Comparison of ENCODE assay signal across 24 cellular contexts in genomic region chr10:71347587-71348395, GRCh38. TPM values are rescaled to one million over a fixed set of nuclear protein-coding genes. Genes with fewer than 3 reads are reported as not detected.
DNase-seq lines count a peak whose midpoint lies in the region; ATAC-seq and TF ChIP-seq lines count a peak whose summit lies in the region.
"Had no signal": no experiment of that assay in that cellular context is flagged by ENCODE, and none has a peak within 500 bp of the region (broad histone marks: within the 10 kb centered on the region; RNA-seq: fewer than 3 reads in every experiment).

No MANE protein-coding gene starts in this region.

- H3K4me3 Mint-ChIP-seq in WTC11: no peak overlapping the region
- H3K4me3 Mint-ChIP-seq: activated naive CD4-positive, alpha-beta T cell treated with anti-CD3 and anti-CD28 coated beads for 36 hours; CD4-positive, alpha-beta memory T cell; memory B cell; stimulated activated effector memory CD8-positive, alpha-beta T cell treated with anti-CD3 and anti-CD28 coated beads, Interleukin-12 subunit alpha, Interleukin-12 subunit beta, amount 100 ng/mL, for 72 hours; T-cell; type B pancreatic cell had no signal

- no peaks in the 10 kb centered on the region for H4K20me1 ChIP-seq in IMR-90 (ENCODE audit: insufficient read depth, low read length)
- peaks cover 21% of the 10 kb centered on the region for H4K20me1 ChIP-seq in Karpas-422 (ENCODE audit: insufficient read depth, low read depth, low read length)

- no peak overlapping the region for H2AK5ac ChIP-seq in IMR-90 (ENCODE audit: low read depth, low read length)

- no peak overlapping the region for H3K4me3 ChIP-seq in IMR-90 (ENCODE audit: insufficient read depth, low read depth, low read length)
- H3K4me3 ChIP-seq in mucosa of rectum (ENCODE audit: low read length in 2 of 2): no peak overlapping the region
- no peak overlapping the region for H3K4me3 ChIP-seq in Karpas-422 (ENCODE audit: low read length)
- H3K4me3 ChIP-seq: ascending aorta, heart right ventricle had no signal

- H3K4me1 ChIP-seq in IMR-90 (ENCODE audit: control insufficient read depth, insufficient read depth, low read length) (peaks cover 4% of the 10 kb centered on the region; the same call in 1 of the 2 replicates), mucosa of rectum (ENCODE audit: control insufficient read depth in 2 of 2, insufficient read depth in 2 of 2, low read length in 2 of 2) (peaks cover 23 to 38% of the 10 kb centered on the region in 2 donors), Karpas-422 (ENCODE audit: low read length) (no peaks in the 10 kb centered on the region)
- H3K4me1 ChIP-seq: ascending aorta had no signal

- H3K27ac Mint-ChIP-seq in WTC11: no peak overlapping the region
- H3K27ac Mint-ChIP-seq: activated naive CD4-positive, alpha-beta T cell treated with anti-CD3 and anti-CD28 coated beads for 36 hours; CD4-positive, alpha-beta memory T cell; memory B cell; stimulated activated effector memory CD8-positive, alpha-beta T cell treated with anti-CD3 and anti-CD28 coated beads, Interleukin-12 subunit alpha, Interleukin-12 subunit beta, amount 100 ng/mL, for 72 hours; T-cell; type B pancreatic cell had no signal

- TF ChIP-seq CTCF in IMR-90 (conservative IDR thresholded peaks at IDR 0.05; ENCODE audit: low read depth, low read length): no peak
- no peak for TF ChIP-seq CTCF in WTC11 (IDR thresholded peaks at IDR 0.05)

- 58% methylated on average over 4 of the region's 14 CpGs; no CpG with 5 or more reads in 1 of the 2 experiments for WGBS in IMR-90 (ENCODE audit: extremely low coverage in 2 of 2, insufficient read length in 1 of 2), 2 experiments

- no peak overlapping the region for H3K27ac ChIP-seq in IMR-90 (ENCODE audit: insufficient read depth, low read length)
- peak overlapping the region; percentile 13 to 38 for H3K27ac ChIP-seq in mucosa of rectum (ENCODE audit: low read depth in 2 of 2, low read length in 2 of 2)
- H3K27ac ChIP-seq in Karpas-422 (ENCODE audit: low read length): no peak overlapping the region
- H3K27ac ChIP-seq: ascending aorta, heart right ventricle had no signal

- no peak overlapping the region for H2BK15ac ChIP-seq in IMR-90 (ENCODE audit: low read depth, low read length)

- CTCF ChIA-PET in IMR-90 (lab: Yijun Ruan, JAX) (no interaction called here), WTC11 (lab: Charles Lee) (interaction anchor here (1.6 to 2.1 kb wide), 2 partner anchors 28 to 36 kb away, joined by 4 to 10 read pairs; partner anchors contain the start of gene SLC29A3)

- H3K4me2 ChIP-seq in IMR-90 (ENCODE audit: low read depth, low read length): no peak overlapping the region
- no peak overlapping the region for H3K4me2 ChIP-seq in Karpas-422 (ENCODE audit: low read depth, low read length, poor library complexity, severe bottlenecking)

- no peaks in the 10 kb centered on the region for H3K79me2 ChIP-seq in Karpas-422 (ENCODE audit: low read length)

- in situ Hi-C loops in IMR-90 (cut with MboI; ENCODE audit: low sequenced_read_pairs): no loop called here

- TF ChIP-seq POLR2A in IMR-90 (IDR thresholded peaks at IDR 0.05; ENCODE audit: low read depth, low read length): no peak

- dilution Hi-C loops in IMR-90 (cut with HindIII; ENCODE audit: low sequenced_read_pairs, unreplicated experiment): no loop called here

- no peaks in the 10 kb centered on the region for H3K9me3 ChIP-seq in IMR-90 (ENCODE audit: control insufficient read depth, insufficient read depth, low read length)
- H3K9me3 ChIP-seq in mucosa of rectum (ENCODE audit: control insufficient read depth in 2 of 2, low read length in 2 of 2): no peaks in the 10 kb centered on the region
- H3K9me3 ChIP-seq in Karpas-422 (ENCODE audit: low read length): no peaks in the 10 kb centered on the region
- H3K9me3 ChIP-seq: ascending aorta, heart right ventricle had no signal

- no peak overlapping the region for H3K23ac ChIP-seq in IMR-90 (ENCODE audit: low read depth, low read length)

- H2BK120ac ChIP-seq in IMR-90 (ENCODE audit: low read depth, low read length): no peak overlapping the region

- no peaks in the 10 kb centered on the region for H3K79me1 ChIP-seq in IMR-90 (ENCODE audit: low read depth in 1 of 2, low read length in 2 of 2)

- POLR2A ChIA-PET in IMR-90 (lab: Charles Lee; ENCODE audit: unreplicated experiment): no interaction called here
- POLR2A ChIA-PET in WTC11 (lab: Charles Lee): no interaction called here

- H4K8ac ChIP-seq in IMR-90 (ENCODE audit: low read depth in 2 of 2, low read length in 2 of 2): no peak overlapping the region

- H2BK5ac ChIP-seq in IMR-90 (ENCODE audit: low read depth, low read length, poor library complexity, severe bottlenecking): no peak overlapping the region

- H3K56ac ChIP-seq in IMR-90 (ENCODE audit: extremely low read depth, insufficient read depth, low read length): no peak overlapping the region

- BruUV-seq in IMR-90 (replicated peaks; lab: Mats Ljungman, UMichigan): no TSS peak

- ATAC-seq in IMR-90 (ENCODE audit: low read depth): no peak
- no peak for ATAC-seq in WTC11
- ATAC-seq in GM21360 (IDR thresholded peaks at IDR 0.05; ENCODE audit: unreplicated experiment): no peak
- no peak for ATAC-seq in HG02884 (IDR thresholded peaks at IDR 0.05; ENCODE audit: unreplicated experiment)
- ATAC-seq: HCT116; heart right ventricle; Right ventricle myocardium inferior; stimulated activated effector memory CD8-positive, alpha-beta T cell treated with anti-CD3 and anti-CD28 coated beads, Interleukin-12 subunit alpha, Interleukin-12 subunit beta, amount 100 ng/mL, for 72 hours; T-cell had no signal

- no peak overlapping the region for H4K91ac ChIP-seq in IMR-90 (ENCODE audit: insufficient read depth, low read depth, low read length)

- H4K5ac ChIP-seq in IMR-90 (ENCODE audit: low read depth, low read length): no peak overlapping the region

- H3K18ac ChIP-seq in IMR-90 (ENCODE audit: low read depth, low read length): no peak overlapping the region

- no peaks in the 10 kb centered on the region for H3K9me1 ChIP-seq in IMR-90 (ENCODE audit: insufficient read depth, low read length)

- H2AFZ ChIP-seq in IMR-90 (replicated peaks; ENCODE audit: low read length, poor library complexity) (no peak overlapping the region), Karpas-422 (ENCODE audit: low read length) (no peak overlapping the region)

- H2AK9ac ChIP-seq in IMR-90 (replicated peaks; ENCODE audit: low read depth, low read length, poor library complexity): peak overlapping the region; percentile 62

- H3K27me3 ChIP-seq in IMR-90 (ENCODE audit: control insufficient read depth, insufficient read depth, low read length) (peaks cover 19% of the 10 kb centered on the region; the same call in 1 of the 2 replicates), mucosa of rectum (ENCODE audit: control insufficient read depth in 2 of 2, insufficient read depth in 2 of 2, low read length in 2 of 2) (no peaks in the 10 kb centered on the region), Karpas-422 (ENCODE audit: low read length) (no peaks in the 10 kb centered on the region)
- H3K27me3 ChIP-seq: ascending aorta, heart right ventricle had no signal

- H3K27me3 Mint-ChIP-seq in WTC11 (ENCODE audit: low read depth): no peaks in the 10 kb centered on the region; the same call in 1 of the 2 replicates
- H3K27me3 Mint-ChIP-seq: CD4-positive, alpha-beta memory T cell; memory B cell; T-cell; type B pancreatic cell had no signal

- intact Hi-C loops in IMR-90 (cut with micrococcal nuclease): no loop called here

- no peak overlapping the region for H3K9ac ChIP-seq in IMR-90 (ENCODE audit: low read depth, low read length)
- no peak overlapping the region for H3K9ac ChIP-seq in mucosa of rectum (ENCODE audit: low read depth in 1 of 2, low read length in 2 of 2)
- no peak overlapping the region for H3K9ac ChIP-seq in Karpas-422 (ENCODE audit: low read length)

- H2BK20ac ChIP-seq in IMR-90 (ENCODE audit: low read depth, low read length): no peak overlapping the region

- H3K36me3 Mint-ChIP-seq in WTC11: no peaks in the 10 kb centered on the region
- H3K36me3 Mint-ChIP-seq: stimulated activated effector memory CD8-positive, alpha-beta T cell treated with anti-CD3 and anti-CD28 coated beads, Interleukin-12 subunit alpha, Interleukin-12 subunit beta, amount 100 ng/mL, for 72 hours had no signal

- TF ChIP-seq RAD21 in IMR-90 (IDR thresholded peaks at IDR 0.05; ENCODE audit: low read length): no peak

- peaks cover 63% of the 10 kb centered on the region for H3K4me1 Mint-ChIP-seq in WTC11

- H3K9me2 ChIP-seq in Karpas-422 (replicated peaks; ENCODE audit: insufficient read depth, low read length): no peaks in the 10 kb centered on the region

- H3K9me3 Mint-ChIP-seq in WTC11: no peaks in the 10 kb centered on the region
- H3K9me3 Mint-ChIP-seq: activated naive CD4-positive, alpha-beta T cell treated with anti-CD3 and anti-CD28 coated beads for 36 hours; CD4-positive, alpha-beta memory T cell; memory B cell; stimulated activated effector memory CD8-positive, alpha-beta T cell treated with anti-CD3 and anti-CD28 coated beads, Interleukin-12 subunit alpha, Interleukin-12 subunit beta, amount 100 ng/mL, for 72 hours; T-cell; type B pancreatic cell had no signal

- no peak overlapping the region for H3K4ac ChIP-seq in IMR-90 (ENCODE audit: low read depth, low read length)

- no peak overlapping the region for H3K14ac ChIP-seq in IMR-90 (replicated peaks; ENCODE audit: low read depth, low read length)

- H3K36me3 ChIP-seq in IMR-90 (ENCODE audit: control insufficient read depth, insufficient read depth, low read length) (no peaks in the 10 kb centered on the region), mucosa of rectum (ENCODE audit: control insufficient read depth in 2 of 2, insufficient read depth in 2 of 2, low read length in 2 of 2) (no peaks in the 10 kb centered on the region), Karpas-422 (ENCODE audit: insufficient read depth, low read length) (no peaks in the 10 kb centered on the region)

- DNase-seq in COLO668 (lab: John Stamatoyannopoulos, UW; ENCODE audit: unreplicated experiment): peak; percentile 57
- no peak for DNase-seq in IMR-90
- DNase-seq in WTC11 (ENCODE audit: low spot score): no peak
- DNase-seq in HCEC 1CT: no peak
- DNase-seq in Karpas-422: no peak
- DNase-seq: activated CD4-positive, alpha-beta T cell treated with anti-CD3 and anti-CD28 coated beads, Interleukin-2, amount 50 U/mL, for 48 hours; activated naive CD4-positive, alpha-beta T cell treated with anti-CD3 and anti-CD28 coated beads for 36 hours; activated T-cell treated with anti-CD3 and anti-CD28 coated beads, Interleukin-2, amount 50 U/mL, for 1 hour; CD4-positive, alpha-beta memory T cell; cerebellar nuclear complex; heart right ventricle; KG1; stimulated activated CD4-positive, alpha-beta T cell treated with anti-CD3 and anti-CD28 coated beads, Interleukin-15, amount 100 ng/mL, for 24 hours; T-cell had no signal

RNA-seq across cellular contexts. Expression of gene SLC29A3, which starts 28.7 kb away (rescaled TPM):
- 0.72 and 0.83 TPM in 2 replicates for total RNA-seq in IMR-90 (2012; rRNA removed)
- 3.0 and 3.8 TPM in 2 replicates for polyA plus RNA-seq in IMR-90 (2012; rRNA removed)
- 0.79 and 3.2 TPM in 2 replicates for polyA plus RNA-seq in IMR-90 (2012; cell fraction: cytosol; rRNA removed)
- polyA plus RNA-seq in IMR-90 (2012; cell fraction: nucleus; rRNA removed; ENCODE audit: low replicate concordance): 1.6 and 2.4 TPM in 2 replicates
- 9.2 to 11.1 TPM (median 11.0 TPM) in 3 replicates for total RNA-seq in WTC11 (2021)
- total RNA-seq in Karpas-422 (2014; rRNA removed; shearing (Covaris generic); ENCODE audit: low replicate concordance): 3.4 and 3.5 TPM in 2 replicates

RNA-seq across cellular contexts. Expression of gene CDH23, which starts 48.9 kb away (rescaled TPM):
- under 0.01 TPM in 2 replicates for total RNA-seq in IMR-90 (2012; rRNA removed)
- 0.03 TPM in 1 of 2 replicates, not detected in the other for polyA plus RNA-seq in IMR-90 (2012; rRNA removed)
- polyA plus RNA-seq in IMR-90 (2012; cell fraction: cytosol; rRNA removed): 0.01 TPM in 1 of 2 replicates, not detected in the other
- polyA plus RNA-seq in IMR-90 (2012; cell fraction: nucleus; rRNA removed; ENCODE audit: low replicate concordance): 0.07 and 0.08 TPM in 2 replicates
- total RNA-seq in WTC11 (2021): 2.1 to 3.1 TPM (median 2.9 TPM) in 3 replicates
- 0.47 and 2.1 TPM in 2 replicates for total RNA-seq in Karpas-422 (2014; rRNA removed; shearing (Covaris generic); ENCODE audit: low replicate concordance)
- total RNA-seq: renal cortical epithelial cell had no signal

Comparison
In these comparisons a context has a peak if more than half of its experiments do, and no peak if none do; other contexts are left out.
1. H3K27ac ChIP-seq: peak in mucosa of rectum (2 of 2); none in IMR-90 (single experiment) and Karpas-422 (single experiment).